In the genomic region with DNA sequence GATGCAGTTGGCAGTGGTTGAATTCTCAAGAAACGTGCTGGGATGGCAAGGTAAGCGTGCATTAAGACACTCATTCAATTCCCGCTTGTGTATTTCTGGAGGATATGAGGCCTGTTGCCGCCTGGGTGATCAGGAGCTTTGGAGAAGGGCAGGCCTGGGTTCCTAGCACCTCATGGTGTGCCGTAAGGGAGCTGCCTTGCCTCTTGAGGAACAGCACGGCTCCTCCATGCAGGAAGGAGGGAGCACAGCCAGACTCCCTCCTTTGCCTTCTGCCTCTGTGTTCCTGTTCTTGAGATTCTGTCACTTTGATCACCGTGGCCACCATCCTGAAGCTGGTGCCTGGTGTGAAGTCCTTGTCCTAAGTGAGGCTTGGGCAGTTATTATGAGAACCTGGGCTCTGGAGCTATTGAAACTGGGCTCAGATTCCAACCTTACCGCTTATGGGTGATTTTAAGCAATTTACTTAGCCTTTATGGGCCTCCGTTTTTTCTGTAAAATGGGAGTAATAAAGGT, we compare ENCODE assay signal across 9 cellular contexts. TPM values are rescaled to one million over a fixed set of nuclear protein-coding genes. Genes with fewer than 3 reads are reported as not detected.
DNase-seq lines count a peak whose midpoint lies in the region; ATAC-seq and TF ChIP-seq lines count a peak whose summit lies in the region.
"Had no signal": no experiment of that assay in that cellular context is flagged by ENCODE, and none has a peak within 500 bp of the region (broad histone marks: within the 10 kb centered on the region; RNA-seq: fewer than 3 reads in every experiment).

No MANE protein-coding gene starts in this region.

- ATAC-seq in GM18870 (IDR thresholded peaks at IDR 0.05; ENCODE audit: unreplicated experiment): peak; percentile 13
- ATAC-seq in lung (ENCODE audit: insufficient read depth, low FRiP score): no peak
- no peak for ATAC-seq in HG03469 (IDR thresholded peaks at IDR 0.05; ENCODE audit: unreplicated experiment)
- no peak for ATAC-seq in GM18873 (IDR thresholded peaks at IDR 0.05; ENCODE audit: low FRiP score, unreplicated experiment)

- peaks cover 6% of the 10 kb centered on the region for H3K79me2 ChIP-seq in ACC112 (ENCODE audit: control insufficient read depth, insufficient read depth, low read length, unreplicated experiment)

- H3K36me3 ChIP-seq in ACC112 (ENCODE audit: insufficient read depth, low read length) (peaks cover 35% of the 10 kb centered on the region), lung (ENCODE audit: control insufficient read depth in 2 of 2, insufficient read depth in 2 of 2, low read length in 2 of 2) (peaks cover 13 to 39% of the 10 kb centered on the region in 2 donors)

- peak overlapping the region; percentile 6; the same call in 1 of the 2 replicates for H3K4me3 ChIP-seq in ACC112 (ENCODE audit: low read depth, low read length)
- H3K4me3 ChIP-seq in lung: no peak overlapping the region
- H3K4me3 ChIP-seq: PC-9 had no signal

- H3K4me3 Mint-ChIP-seq in activated T-helper 1 cell treated with anti-CD3 and anti-CD28 coated beads, Interleukin-12 subunit alpha, Interleukin-12 subunit beta, Interleukin-2, Interleukin-4 antibody, amounts not matched to agents 30 ng/mL and 10 ng/mL and 1 ng/mL, durations not matched to agents 14 hours and 24 hours and 36 hours: no peak overlapping the region

- intact Hi-C loops in activated T-helper 1 cell treated with anti-CD3 and anti-CD28 coated beads, Interleukin-12 subunit alpha, Interleukin-12 subunit beta, Interleukin-2, Interleukin-4 antibody, amounts not matched to agents 30 ng/mL and 10 ng/mL and 1 ng/mL, durations not matched to agents 14 hours and 24 hours and 36 hours (cut with micrococcal nuclease): loop anchor here (1.0 kb wide), 1 partner anchor 19 kb away; no protein-coding TSS in a partner anchor

- DNase-seq in activated T-helper 1 cell treated with anti-CD3 and anti-CD28 coated beads, Interleukin-12 subunit alpha, Interleukin-12 subunit beta, Interleukin-2, Interleukin-4 antibody, amounts not matched to agents 30 ng/mL and 10 ng/mL and 1 ng/mL, durations not matched to agents 14 hours and 24 hours and 36 hours (ENCODE audit: low spot score): no peak
- DNase-seq in lung (ENCODE audit: low spot score) (no peak), globus pallidus (ENCODE audit: low spot score) (no peak)
- DNase-seq in stimulated activated naive CD4-positive, alpha-beta T cell treated with Interleukin-2 at 50 U/mL for 16 hours (lab: John Stamatoyannopoulos, UW): no peak

- H3K27me3 Mint-ChIP-seq in activated T-helper 1 cell treated with anti-CD3 and anti-CD28 coated beads, Interleukin-12 subunit alpha, Interleukin-12 subunit beta, Interleukin-2, Interleukin-4 antibody, amounts not matched to agents 30 ng/mL and 10 ng/mL and 1 ng/mL, durations not matched to agents 14 hours and 24 hours and 36 hours (ENCODE audit: insufficient read depth): no peaks in the 10 kb centered on the region

- H2AFZ ChIP-seq in ACC112 (ENCODE audit: low read length, unreplicated experiment): no peak overlapping the region
- H2AFZ ChIP-seq: PC-9 had no signal

- no peaks in the 10 kb centered on the region for H3K9me3 Mint-ChIP-seq in activated T-helper 1 cell treated with anti-CD3 and anti-CD28 coated beads, Interleukin-12 subunit alpha, Interleukin-12 subunit beta, Interleukin-2, Interleukin-4 antibody, amounts not matched to agents 30 ng/mL and 10 ng/mL and 1 ng/mL, durations not matched to agents 14 hours and 24 hours and 36 hours

- WGBS in lung, 2 donors: 77 to 80% methylated on average over 9 of the region's 9 CpGs

- peaks cover 23% of the 10 kb centered on the region for H3K4me1 Mint-ChIP-seq in activated T-helper 1 cell treated with anti-CD3 and anti-CD28 coated beads, Interleukin-12 subunit alpha, Interleukin-12 subunit beta, Interleukin-2, Interleukin-4 antibody, amounts not matched to agents 30 ng/mL and 10 ng/mL and 1 ng/mL, durations not matched to agents 14 hours and 24 hours and 36 hours (ENCODE audit: low read depth)

- H3K36me3 Mint-ChIP-seq in activated T-helper 1 cell treated with anti-CD3 and anti-CD28 coated beads, Interleukin-12 subunit alpha, Interleukin-12 subunit beta, Interleukin-2, Interleukin-4 antibody, amounts not matched to agents 30 ng/mL and 10 ng/mL and 1 ng/mL, durations not matched to agents 14 hours and 24 hours and 36 hours (ENCODE audit: low read depth): peaks cover 65% of the 10 kb centered on the region

- TF ChIP-seq CTCF in lung (IDR thresholded peaks at IDR 0.05; ENCODE audit: control extremely low read depth, extremely low read depth): no peak

- H3K4me1 ChIP-seq in ACC112 (ENCODE audit: control insufficient read depth, insufficient read depth, low read length, unreplicated experiment) (peaks cover 22% of the 10 kb centered on the region), lung (ENCODE audit: control insufficient read depth in 2 of 2, insufficient read depth in 2 of 2, low read length in 2 of 2) (peaks cover 5 to 6% of the 10 kb centered on the region in 2 donors)

- no peaks in the 10 kb centered on the region for H3K9me3 ChIP-seq in lung (ENCODE audit: control insufficient read depth in 2 of 2, insufficient read depth in 1 of 2, low read length in 1 of 2)

- H3K27ac Mint-ChIP-seq in activated T-helper 1 cell treated with anti-CD3 and anti-CD28 coated beads, Interleukin-12 subunit alpha, Interleukin-12 subunit beta, Interleukin-2, Interleukin-4 antibody, amounts not matched to agents 30 ng/mL and 10 ng/mL and 1 ng/mL, durations not matched to agents 14 hours and 24 hours and 36 hours: peak overlapping the region; percentile 61

- H3K27ac ChIP-seq in ACC112 (ENCODE audit: low read depth, low read length) (peak overlapping the region; percentile 70), lung (ENCODE audit: low read depth in 1 of 2, low read length in 1 of 2) (peak overlapping the region; percentile 9 to 17)
- H3K27ac ChIP-seq: PC-9 had no signal

- H3K27me3 ChIP-seq in ACC112 (ENCODE audit: insufficient read depth, low read length) (no peaks in the 10 kb centered on the region), lung (ENCODE audit: control insufficient read depth, insufficient read depth) (no peaks in the 10 kb centered on the region)

RNA-seq across cellular contexts. Expression of gene SLFNL1, which starts 18.3 kb away (rescaled TPM):
- total RNA-seq in activated T-helper 1 cell treated with anti-CD3 and anti-CD28 coated beads, Interleukin-12 subunit alpha, Interleukin-12 subunit beta, Interleukin-2, Interleukin-4 antibody, amounts not matched to agents 30 ng/mL and 10 ng/mL and 1 ng/mL, durations not matched to agents 14 hours and 24 hours and 36 hours: 0.18 TPM in 1 of 2 replicates, not detected in the other
- 1 to 10 TPM; 2.8 to 9.2 TPM for total RNA-seq in lung
- 1 to 10 TPM in 1 of 2 donors, under 1 TPM in 1; 0.94 to 3.7 TPM for polyA plus RNA-seq in lung

RNA-seq across cellular contexts. Expression of gene CTPS1, which starts 23.7 kb away (rescaled TPM):
- 172 and 174 TPM in 2 replicates for total RNA-seq in activated T-helper 1 cell treated with anti-CD3 and anti-CD28 coated beads, Interleukin-12 subunit alpha, Interleukin-12 subunit beta, Interleukin-2, Interleukin-4 antibody, amounts not matched to agents 30 ng/mL and 10 ng/mL and 1 ng/mL, durations not matched to agents 14 hours and 24 hours and 36 hours
- 10 to 100 TPM; 16.3 to 26.0 TPM for total RNA-seq in lung
- 10 to 100 TPM; 10.6 to 22.7 TPM for polyA plus RNA-seq in lung
